Comparison of ENCODE assay signal across 8 cellular contexts in the genomic region with DNA sequence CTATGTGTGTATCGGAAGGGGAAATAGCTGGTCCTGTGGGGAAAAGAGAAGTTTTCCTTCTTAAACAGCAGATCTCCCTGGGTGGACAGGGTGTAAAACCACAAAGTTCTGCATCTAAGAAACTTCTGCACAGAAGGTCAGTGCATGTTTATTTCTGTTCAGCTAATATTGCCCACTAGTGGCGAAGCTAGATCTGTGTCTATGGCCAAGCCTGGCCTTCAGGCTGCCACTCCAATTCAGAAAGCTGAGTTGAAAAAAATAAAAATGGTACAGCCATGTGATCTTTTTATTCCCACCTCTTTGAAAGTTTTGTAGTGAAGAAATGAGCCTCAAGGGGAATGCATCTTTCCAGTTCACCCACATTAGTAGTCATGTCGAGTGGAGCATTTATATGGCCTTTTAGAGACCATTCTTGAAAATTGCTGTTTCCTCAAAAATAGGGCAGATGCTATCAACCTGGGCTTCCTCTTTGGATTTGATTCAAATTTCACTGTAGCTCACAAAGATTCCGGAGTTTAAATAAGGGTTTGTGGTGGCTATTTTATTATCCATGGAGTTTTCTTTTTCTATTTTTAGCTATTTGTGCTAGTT.
DNase-seq lines count a peak whose midpoint lies in the region; ATAC-seq and TF ChIP-seq lines count a peak whose summit lies in the region.

No MANE protein-coding gene starts in this region.

- no peak for TF ChIP-seq EP300 in tibial nerve (IDR thresholded peaks at IDR 0.05)

- no peaks in the 10 kb centered on the region for H3K27me3 ChIP-seq in BLaER1 treated with 17β-estradiol and CSF1 and Interleukin-3, amounts not matched to agents 10 nM and 100 nM
- no peaks in the 10 kb centered on the region for H3K27me3 ChIP-seq in dorsolateral prefrontal cortex
- H3K27me3 ChIP-seq in tibial nerve = no peaks in the 10 kb centered on the region

- 41 to 46% methylated on average over 4 of the region's 4 CpGs for WGBS in tibial nerve, 2 donors

- no peak overlapping the region for H3K27ac ChIP-seq in BLaER1 treated with 17β-estradiol and CSF1 and Interleukin-3, amounts not matched to agents 10 nM and 100 nM
- H3K27ac ChIP-seq in dorsolateral prefrontal cortex = no peak overlapping the region
- H3K27ac ChIP-seq in tibial nerve = no peak overlapping the region

- no peak for TF ChIP-seq POLR2A in tibial nerve (IDR thresholded peaks at IDR 0.05)

- no peaks in the 10 kb centered on the region; a peak in 1 of 22 replicates for H3K9me3 ChIP-seq in BLaER1 treated with 17β-estradiol and CSF1 and Interleukin-3, amounts not matched to agents 10 nM and 100 nM (replicated peaks in 1 of 11)
- peaks cover 0 to under 1% (median 0%) of the 10 kb centered on the region in 4 donors for H3K9me3 ChIP-seq in tibial nerve

- TF ChIP-seq CTCF in dorsolateral prefrontal cortex (IDR thresholded peaks at IDR 0.05 in 54 of 56, conservative IDR thresholded peaks at IDR 0.05 in 2 of 56; ENCODE audit: low read depth in 1 of 56, partially characterized antibody in 56 of 56) (peak in 46 of 56 donors; percentile 13 to 46 (median 30)), tibial nerve (IDR thresholded peaks at IDR 0.05) (peak in 1 of 5 experiments; percentile 15)

- H3K36me3 ChIP-seq in BLaER1 treated with 17β-estradiol and CSF1 and Interleukin-3, amounts not matched to agents 10 nM and 100 nM = no peaks in the 10 kb centered on the region
- H3K36me3 ChIP-seq in tibial nerve = no peaks in the 10 kb centered on the region

- no peak overlapping the region for H3K4me3 ChIP-seq in BLaER1 treated with 17β-estradiol and CSF1 and Interleukin-3, amounts not matched to agents 10 nM and 100 nM
- H3K4me3 ChIP-seq in dorsolateral prefrontal cortex = no peak overlapping the region
- no peak overlapping the region for H3K4me3 ChIP-seq in tibial nerve

- ATAC-seq in GM19455 (IDR thresholded peaks at IDR 0.05; ENCODE audit: unreplicated experiment) = peak; percentile 55
- no peak for ATAC-seq in GM21528 (IDR thresholded peaks at IDR 0.05; ENCODE audit: low FRiP score, unreplicated experiment)

- intact Hi-C loops in dorsolateral prefrontal cortex (cut with DNase I) = no loop called here

- H4K20me1 ChIP-seq in BLaER1 treated with 17β-estradiol and CSF1 and Interleukin-3, amounts not matched to agents 10 nM and 100 nM = no peaks in the 10 kb centered on the region; a peak in 1 of 22 replicates

- DNase-seq in NCI-H345 (lab: John Stamatoyannopoulos, UW) = peak; percentile 7
- DNase-seq in dorsolateral prefrontal cortex = no peak
- peak; percentile 68 for DNase-seq in renal cortical epithelial cell (ENCODE audit: low read depth)
- no peak for DNase-seq in tibial nerve (ENCODE audit: low spot score in 2 of 2)
- DNase-seq in DMS153 treated with DMSO at 0.1 percent for 48 hours (lab: John Stamatoyannopoulos, UW; ENCODE audit: unreplicated experiment) = no peak

- peaks cover 6 to 18% (median 11%) of the 10 kb centered on the region in 10 experiments; a peak in 14 of 20 replicates for H3K4me1 ChIP-seq in BLaER1 treated with 17β-estradiol and CSF1 and Interleukin-3, amounts not matched to agents 10 nM and 100 nM
- peaks cover 0 to 5% (median 0%) of the 10 kb centered on the region in 4 donors for H3K4me1 ChIP-seq in tibial nerve

- H3K9ac ChIP-seq in BLaER1 treated with 17β-estradiol and CSF1 and Interleukin-3, amounts not matched to agents 10 nM and 100 nM = no peak overlapping the region

- H3K4me2 ChIP-seq in BLaER1 treated with 17β-estradiol and CSF1 and Interleukin-3, amounts not matched to agents 10 nM and 100 nM = peak overlapping the region in 9 of 11 experiments; percentile 6 to 33 (median 25); a peak in 12 of 22 replicates

Comparison
In these comparisons a context has a peak if more than half of its experiments do, and no peak if none do; other contexts are left out.
1. DNase-seq: peak in NCI-H345 (single experiment) and renal cortical epithelial cell (single experiment); none in dorsolateral prefrontal cortex (0 of 10), tibial nerve (0 of 2) and DMS153 treated with DMSO at 0.1 percent for 48 hours (single experiment).